Comparison of ENCODE assay signal across 9 cellular contexts in the genomic region with DNA sequence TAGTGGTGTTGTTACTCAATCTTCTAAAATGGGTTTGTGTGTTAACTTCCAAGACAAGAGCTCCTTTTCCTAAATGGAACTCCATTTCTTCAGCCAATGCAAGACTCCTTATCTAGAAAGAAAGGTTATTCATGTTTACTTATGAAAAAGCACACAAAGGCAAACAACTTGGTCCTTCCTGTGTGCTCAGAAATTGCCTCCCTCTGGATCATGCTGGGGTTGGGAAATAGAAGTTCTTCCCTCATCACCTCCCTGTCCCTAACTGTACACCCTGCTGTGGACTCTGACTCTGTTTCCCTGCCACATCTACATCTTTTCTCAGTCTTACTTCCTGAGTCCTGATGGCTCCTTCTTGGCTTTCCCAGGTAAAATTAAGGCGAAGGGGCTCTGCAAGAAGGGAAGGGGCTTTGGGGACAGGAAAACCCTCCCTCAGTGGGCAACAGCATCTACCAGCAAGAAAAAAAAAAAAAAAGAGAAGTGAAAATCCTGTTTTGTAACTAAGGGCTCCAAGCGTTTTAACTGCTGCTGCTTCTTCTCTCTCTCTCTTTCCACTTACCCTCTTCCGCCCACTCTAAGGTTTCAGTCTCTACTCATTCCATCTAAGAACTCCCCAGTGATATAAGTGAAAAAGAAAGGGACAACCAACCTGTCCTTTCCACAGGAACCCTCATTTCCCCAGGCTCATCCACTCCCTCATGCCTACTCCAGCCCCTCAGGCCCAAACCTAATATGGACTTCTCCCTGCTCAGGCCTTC. TPM values are rescaled to one million over a fixed set of nuclear protein-coding genes. Genes with fewer than 3 reads are reported as not detected.
DNase-seq lines count a peak whose midpoint lies in the region; ATAC-seq and TF ChIP-seq lines count a peak whose summit lies in the region.
"Had no signal": no experiment of that assay in that cellular context is flagged by ENCODE, and none has a peak within 500 bp of the region (broad histone marks: within the 10 kb centered on the region; RNA-seq: fewer than 3 reads in every experiment).

No MANE protein-coding gene starts in this region.

- WGBS in stomach, 5 donors: 69 to 82% (median 74%) methylated on average over 3 of the region's 3 CpGs

- DNase-seq in activated naive CD8-positive, alpha-beta T cell treated with anti-CD3 and anti-CD28 coated beads, Interleukin-2, amount 50 U/mL, for 24 hours: no peak
- DNase-seq in activated naive CD8-positive, alpha-beta T cell treated with anti-CD3 and anti-CD28 coated beads for 36 hours: no peak
- DNase-seq in NB4 (ENCODE audit: low read depth): peak; percentile 77
- DNase-seq in stomach: no peak
- no peak for DNase-seq in central memory CD4-positive, alpha-beta T cell
- no peak for DNase-seq in superior temporal gyrus (ENCODE audit: extremely low spot score)
- DNase-seq in Peyer's patch: no peak
- DNase-seq: amniotic stem cell had no signal

- ATAC-seq in activated naive CD8-positive, alpha-beta T cell treated with anti-CD3 and anti-CD28 coated beads, Interleukin-2, amount 50 U/mL, for 24 hours: no peak
- ATAC-seq in HG02885 (IDR thresholded peaks at IDR 0.05; ENCODE audit: poor library complexity, unreplicated experiment): peak; percentile 85

- H3K4me3 Mint-ChIP-seq in activated naive CD8-positive, alpha-beta T cell treated with anti-CD3 and anti-CD28 coated beads, Interleukin-2, amount 50 U/mL, for 24 hours: no peak overlapping the region
- no peak overlapping the region for H3K4me3 Mint-ChIP-seq in activated naive CD8-positive, alpha-beta T cell treated with anti-CD3 and anti-CD28 coated beads for 36 hours

- no peaks in the 10 kb centered on the region for H3K27me3 ChIP-seq in stomach
- H3K27me3 ChIP-seq in Peyer's patch: no peaks in the 10 kb centered on the region

- no peak for TF ChIP-seq EP300 in stomach (IDR thresholded peaks at IDR 0.05)

- no peaks in the 10 kb centered on the region for H3K9me3 ChIP-seq in stomach
- no peaks in the 10 kb centered on the region for H3K9me3 ChIP-seq in Peyer's patch

- TF ChIP-seq CTCF in NB4 (IDR thresholded peaks at IDR 0.05; ENCODE audit: low read depth, low read length) (no peak), stomach (IDR thresholded peaks at IDR 0.05) (no peak), Peyer's patch (IDR thresholded peaks at IDR 0.05) (no peak)

- H3K36me3 ChIP-seq in stomach (no peaks in the 10 kb centered on the region), Peyer's patch (no peaks in the 10 kb centered on the region)

- intact Hi-C loops in stomach (cut with DNase I; ENCODE audit: low total_unique reads): no loop called here

- H3K27ac ChIP-seq in stomach (peak overlapping the region in 3 of 5 donors; percentile 17 to 21 (median 18)), Peyer's patch (peak overlapping the region in 1 of 4 donors; percentile 31)

- no peaks in the 10 kb centered on the region for H3K27me3 Mint-ChIP-seq in activated naive CD8-positive, alpha-beta T cell treated with anti-CD3 and anti-CD28 coated beads, Interleukin-2, amount 50 U/mL, for 24 hours
- H3K27me3 Mint-ChIP-seq in activated naive CD8-positive, alpha-beta T cell treated with anti-CD3 and anti-CD28 coated beads for 36 hours: peaks cover 3% of the 10 kb centered on the region

- peaks cover 22% of the 10 kb centered on the region for H3K4me1 Mint-ChIP-seq in activated naive CD8-positive, alpha-beta T cell treated with anti-CD3 and anti-CD28 coated beads, Interleukin-2, amount 50 U/mL, for 24 hours
- H3K4me1 Mint-ChIP-seq in activated naive CD8-positive, alpha-beta T cell treated with anti-CD3 and anti-CD28 coated beads for 36 hours: peaks cover 20% of the 10 kb centered on the region

- H3K4me1 ChIP-seq in stomach (peaks cover 0 to 5% (median 2%) of the 10 kb centered on the region in 4 donors), Peyer's patch (no peaks in the 10 kb centered on the region)

- peak overlapping the region; percentile 36 for H3K27ac Mint-ChIP-seq in activated naive CD8-positive, alpha-beta T cell treated with anti-CD3 and anti-CD28 coated beads, Interleukin-2, amount 50 U/mL, for 24 hours
- no peak overlapping the region for H3K27ac Mint-ChIP-seq in activated naive CD8-positive, alpha-beta T cell treated with anti-CD3 and anti-CD28 coated beads for 36 hours

- no peaks in the 10 kb centered on the region for H3K9me3 Mint-ChIP-seq in activated naive CD8-positive, alpha-beta T cell treated with anti-CD3 and anti-CD28 coated beads, Interleukin-2, amount 50 U/mL, for 24 hours
- H3K9me3 Mint-ChIP-seq in activated naive CD8-positive, alpha-beta T cell treated with anti-CD3 and anti-CD28 coated beads for 36 hours: no peaks in the 10 kb centered on the region

- H3K4me3 ChIP-seq in NB4 (ENCODE audit: low read depth, low read length): peak overlapping the region; percentile 29
- H3K4me3 ChIP-seq in stomach: no peak overlapping the region
- H3K4me3 ChIP-seq in Peyer's patch: no peak overlapping the region

- no peaks in the 10 kb centered on the region for H3K36me3 Mint-ChIP-seq in activated naive CD8-positive, alpha-beta T cell treated with anti-CD3 and anti-CD28 coated beads, Interleukin-2, amount 50 U/mL, for 24 hours (ENCODE audit: low read depth)
- H3K36me3 Mint-ChIP-seq in activated naive CD8-positive, alpha-beta T cell treated with anti-CD3 and anti-CD28 coated beads for 36 hours: no peaks in the 10 kb centered on the region

- TF ChIP-seq POLR2A in NB4 (IDR thresholded peaks at IDR 0.05; ENCODE audit: extremely low read depth, insufficient read length) (no peak), stomach (IDR thresholded peaks at IDR 0.05) (no peak), Peyer's patch (IDR thresholded peaks at IDR 0.05) (no peak)

RNA-seq across cellular contexts. Expression of gene TASL, which starts 19.9 kb away (rescaled TPM):
- 1 to 10 TPM; 3.1 to 3.4 TPM for total RNA-seq in activated naive CD8-positive, alpha-beta T cell treated with anti-CD3 and anti-CD28 coated beads for 36 hours
- total RNA-seq in stomach (1 to 10 TPM in 2 of 5 donors, under 1 TPM in 1, not detected in 2; 0.92 to 9.3 (median 6.4) TPM), Peyer's patch (1 to 10 TPM in 2 of 4 donors, not detected in 2; 1.9 to 6.6 TPM)
- polyA plus RNA-seq in stomach: 1 to 10 TPM in 1 of 3 donors, under 1 TPM in 2; 0.10 to 1.1 (median 0.76) TPM

RNA-seq across cellular contexts. Expression of gene GK, which starts 55.8 kb away (rescaled TPM):
- total RNA-seq in activated naive CD8-positive, alpha-beta T cell treated with anti-CD3 and anti-CD28 coated beads for 36 hours: 10 to 100 TPM; 30.4 to 32.4 TPM
- total RNA-seq in stomach (10 to 100 TPM in 2 of 5 donors, 1 to 10 TPM in 1, under 1 TPM in 1, not detected in 1; 0.58 to 13.2 (median 9.7) TPM), Peyer's patch (10 to 100 TPM; 12.4 to 74.1 (median 56.9) TPM)
- polyA plus RNA-seq in stomach: 1 to 10 TPM; 2.6 to 5.8 (median 3.2) TPM
